ENCODE assay signal across 11 cellular contexts in the genomic region with DNA sequence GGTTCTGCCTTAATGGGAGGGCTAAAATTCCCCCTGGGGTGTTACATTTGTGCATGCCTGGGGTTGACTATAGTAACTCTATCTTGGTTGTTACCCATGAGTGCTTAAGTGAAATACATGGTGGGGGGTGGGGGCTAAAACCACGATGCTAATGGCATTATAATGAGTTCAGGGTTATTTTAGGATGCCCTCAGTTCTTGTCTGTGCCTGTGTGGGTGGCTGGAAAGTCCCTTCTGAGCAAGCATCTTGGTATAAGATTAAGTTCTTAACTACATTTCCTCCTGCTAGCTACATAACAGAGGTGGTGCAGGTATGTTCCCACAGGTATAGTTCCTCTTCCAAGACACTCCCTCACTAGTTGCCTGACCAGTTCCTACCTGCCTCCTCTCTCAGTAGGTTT.
DNase-seq lines count a peak whose midpoint lies in the region; ATAC-seq lines count a peak whose summit lies in the region.
"Had no signal": no experiment of that assay in that cellular context is flagged by ENCODE, and none has a peak within 500 bp of the region (broad histone marks: within the 10 kb centered on the region; RNA-seq: fewer than 3 reads in every experiment).

No MANE protein-coding gene starts in this region.

- no peaks in the 10 kb centered on the region for H3K4me1 Mint-ChIP-seq in activated CD4-positive, alpha-beta T cell treated with anti-CD3 and anti-CD28 coated beads for 36 hours
- H3K4me1 Mint-ChIP-seq: activated naive CD4-positive, alpha-beta T cell treated with anti-CD3 and anti-CD28 coated beads, Interleukin-2, amount 10 ng/mL, durations not matched to agents 7 days and 5 days had no signal

- POLR2A ChIA-PET in activated CD4-positive, alpha-beta T cell treated with anti-CD3 and anti-CD28 coated beads for 36 hours (lab: Charles Lee), result no interaction called here

- ATAC-seq in activated CD4-positive, alpha-beta T cell treated with anti-CD3 and anti-CD28 coated beads for 36 hours, result no peak
- ATAC-seq in HG02610 (IDR thresholded peaks at IDR 0.05; ENCODE audit: unreplicated experiment), result peak; percentile 98
- ATAC-seq in HG03558 (IDR thresholded peaks at IDR 0.05; ENCODE audit: extremely low read depth, unreplicated experiment), result peak; percentile 93

- H3K36me3 Mint-ChIP-seq in activated CD4-positive, alpha-beta T cell treated with anti-CD3 and anti-CD28 coated beads for 36 hours (ENCODE audit: low read depth), result no peaks in the 10 kb centered on the region
- H3K36me3 Mint-ChIP-seq: activated naive CD4-positive, alpha-beta T cell treated with anti-CD3 and anti-CD28 coated beads, Interleukin-2, amount 10 ng/mL, durations not matched to agents 7 days and 5 days had no signal

- CTCF ChIA-PET in activated CD4-positive, alpha-beta T cell treated with anti-CD3 and anti-CD28 coated beads for 36 hours (lab: Charles Lee), result no interaction called here

- no peaks in the 10 kb centered on the region for H3K27me3 Mint-ChIP-seq in activated CD4-positive, alpha-beta T cell treated with anti-CD3 and anti-CD28 coated beads for 36 hours
- H3K27me3 Mint-ChIP-seq: activated naive CD4-positive, alpha-beta T cell treated with anti-CD3 and anti-CD28 coated beads, Interleukin-2, amount 10 ng/mL, durations not matched to agents 7 days and 5 days had no signal

- H3K27ac Mint-ChIP-seq in activated CD4-positive, alpha-beta T cell treated with anti-CD3 and anti-CD28 coated beads for 36 hours, result no peak overlapping the region
- H3K27ac Mint-ChIP-seq: activated naive CD4-positive, alpha-beta T cell treated with anti-CD3 and anti-CD28 coated beads, Interleukin-2, amount 10 ng/mL, durations not matched to agents 7 days and 5 days had no signal

- no peak overlapping the region for H3K4me3 Mint-ChIP-seq in activated CD4-positive, alpha-beta T cell treated with anti-CD3 and anti-CD28 coated beads for 36 hours
- H3K4me3 Mint-ChIP-seq: activated naive CD4-positive, alpha-beta T cell treated with anti-CD3 and anti-CD28 coated beads, Interleukin-2, amount 10 ng/mL, durations not matched to agents 7 days and 5 days had no signal

- H3K9me3 Mint-ChIP-seq in activated CD4-positive, alpha-beta T cell treated with anti-CD3 and anti-CD28 coated beads for 36 hours (ENCODE audit: low read depth), result peaks cover 11% of the 10 kb centered on the region

- peak; percentile 3 for DNase-seq in activated CD4-positive, alpha-beta T cell treated with anti-CD3 and anti-CD28 coated beads for 36 hours
- DNase-seq in activated CD4-positive, alpha-beta T cell treated with anti-CD3 and anti-CD28 coated beads, Interleukin-2, amount 50 U/mL, for 1 hour, result no peak
- DNase-seq in renal cortical epithelial cell (ENCODE audit: low read depth), result peak; percentile 17
- no peak for DNase-seq in RKO (ENCODE audit: low spot score)
- DNase-seq in HCEC 1CT, result no peak
- DNase-seq in NCI-H2196 treated with DMSO at 0.1 percent for 48 hours (lab: John Stamatoyannopoulos, UW; ENCODE audit: unreplicated experiment), result no peak
- DNase-seq: activated naive CD4-positive, alpha-beta T cell treated with anti-CD3 and anti-CD28 coated beads, Interleukin-2, amount 10 ng/mL, durations not matched to agents 7 days and 5 days; IMR-90; stimulated activated CD4-positive, alpha-beta T cell treated with anti-CD3 and anti-CD28 coated beads, Interleukin-12 subunit alpha, Interleukin-12 subunit beta, amount 100 ng/mL, for 4 hours had no signal

- intact Hi-C loops in activated CD4-positive, alpha-beta T cell treated with anti-CD3 and anti-CD28 coated beads for 36 hours (cut with DNase I, micrococcal nuclease), result no loop called here

Comparison
In these comparisons a context has a peak if more than half of its experiments do, and no peak if none do; other contexts are left out.
1. DNase-seq: peak in activated CD4-positive, alpha-beta T cell treated with anti-CD3 and anti-CD28 coated beads for 36 hours (single experiment) and renal cortical epithelial cell (single experiment); none in activated CD4-positive, alpha-beta T cell treated with anti-CD3 and anti-CD28 coated beads, Interleukin-2, amount 50 U/mL, for 1 hour (single experiment), RKO (single experiment), HCEC 1CT (single experiment) and NCI-H2196 treated with DMSO at 0.1 percent for 48 hours (single experiment).